ENCODE assay signal across 1 cellular context in genomic region chr3:152915695-152916094, GRCh38.
A peak's percentile ranks its signal among the peaks of the same experiment; 100 is the strongest.
TF ChIP-seq lines count a peak whose summit lies in the region.

No MANE protein-coding gene starts in this region.

TF ChIP-seq in K562, 482 proteins besides CTCF, POLR2A, EP300 and RAD21 (continued from another document and continues in another):
- TF ChIP-seq POLR3A (IDR thresholded peaks at IDR 0.05; ENCODE audit: borderline replicate concordance, extremely low read depth, insufficient read depth, insufficient read length): no peak
- no peak for TF ChIP-seq CEBPG (CRISPR knock-in tag; IDR thresholded peaks at IDR 0.05)
- no peak for TF ChIP-seq CEBPG (tag; conservative IDR thresholded peaks at IDR 0.05 in 1 of 2, IDR thresholded peaks at IDR 0.05 in 1 of 2)
- TF ChIP-seq NCOA6 (IDR thresholded peaks at IDR 0.05): no peak
- no peak for TF ChIP-seq JUNB (CRISPR knock-in tag; conservative IDR thresholded peaks at IDR 0.05)
- no peak for TF ChIP-seq STAT6 (CRISPR knock-in tag; IDR thresholded peaks at IDR 0.05)
- no peak for TF ChIP-seq MCM2 (IDR thresholded peaks at IDR 0.05; ENCODE audit: low read depth)
- TF ChIP-seq MCM3 (IDR thresholded peaks at IDR 0.05): no peak
- no peak for TF ChIP-seq ARNT (IDR thresholded peaks at IDR 0.05)
- TF ChIP-seq ELF2 (CRISPR knock-in tag; IDR thresholded peaks at IDR 0.05): no peak
- TF ChIP-seq HNRNPH1 (optimal IDR thresholded peaks at IDR 0.05; ENCODE audit: low read depth, low read length): no peak
- no peak for TF ChIP-seq MECOM (CRISPR knock-in tag; IDR thresholded peaks at IDR 0.05)
- TF ChIP-seq FUS (optimal IDR thresholded peaks at IDR 0.05; ENCODE audit: low read depth, low read length): no peak
- TF ChIP-seq BRD9 (IDR thresholded peaks at IDR 0.05; ENCODE audit: low read depth, partially characterized antibody): no peak
- TF ChIP-seq FOXP1 (CRISPR knock-in tag; IDR thresholded peaks at IDR 0.05): no peak
- 0 out of 2 replicates have a peak, but pooled peaks have one; percentile 46 for TF ChIP-seq MAFG (tag; conservative IDR thresholded peaks at IDR 0.05)
- peak; percentile 38; the same call in 1 of the 2 replicates for TF ChIP-seq HMBOX1 (IDR thresholded peaks at IDR 0.05)
- TF ChIP-seq ZNF695 (CRISPR knock-in tag; IDR thresholded peaks at IDR 0.05): no peak
- no peak for TF ChIP-seq EHMT2 (IDR thresholded peaks at IDR 0.05)
- no peak for TF ChIP-seq SNRNP70 (optimal IDR thresholded peaks at IDR 0.05; ENCODE audit: low read depth, low read length)
- TF ChIP-seq RFX5 (IDR thresholded peaks at IDR 0.05; ENCODE audit: low read depth, low read length): no peak
- peak; percentile 45; the same call in 1 of the 2 replicates for TF ChIP-seq JUND (IDR thresholded peaks at IDR 0.05; ENCODE audit: borderline replicate concordance, low read depth, low read length)
- no peak; the same call in 2 of the 3 replicates for TF ChIP-seq JUND (tag; IDR thresholded peaks at IDR 0.05; ENCODE audit: borderline replicate concordance, low read depth, low read length)
- TF ChIP-seq ZNF263 (CRISPR knock-in tag; IDR thresholded peaks at IDR 0.05; ENCODE audit: borderline replicate concordance): no peak
- no peak for TF ChIP-seq ZKSCAN8 (CRISPR knock-in tag; IDR thresholded peaks at IDR 0.05)
- TF ChIP-seq SIX5 (IDR thresholded peaks at IDR 0.05; ENCODE audit: borderline replicate concordance in 1 of 2, insufficient read depth in 1 of 2, low read depth in 1 of 2, low read length in 2 of 2): no peak
- peak; percentile 30; the same call in 1 of the 2 replicates for TF ChIP-seq MAFF (IDR thresholded peaks at IDR 0.05; ENCODE audit: low read length)
- TF ChIP-seq OTX1 (CRISPR knock-in tag; IDR thresholded peaks at IDR 0.05): no peak
- no peak for TF ChIP-seq MTF1 (CRISPR knock-in tag; IDR thresholded peaks at IDR 0.05; ENCODE audit: borderline replicate concordance)
- no peak for TF ChIP-seq FOXO4 (CRISPR knock-in tag; IDR thresholded peaks at IDR 0.05)
- 0 out of 2 replicates have a peak, but pooled peaks have one; percentile 40 for TF ChIP-seq FOSL1 (tag; conservative IDR thresholded peaks at IDR 0.05)
- no peak for TF ChIP-seq ADNP (tag; IDR thresholded peaks at IDR 0.05)
- no peak for TF ChIP-seq RNF219 (CRISPR knock-in tag; IDR thresholded peaks at IDR 0.05)
- TF ChIP-seq RBM39 (optimal IDR thresholded peaks at IDR 0.05; ENCODE audit: low read depth, low read length): no peak
- no peak for TF ChIP-seq NKRF (IDR thresholded peaks at IDR 0.05; ENCODE audit: borderline replicate concordance)
- no peak for TF ChIP-seq EZH2 (IDR thresholded peaks at IDR 0.05; ENCODE audit: borderline replicate concordance, low read depth, low read length)
- no peak for TF ChIP-seq ZNF197 (CRISPR knock-in tag; IDR thresholded peaks at IDR 0.05; ENCODE audit: low read depth)
- TF ChIP-seq TRIM28 (IDR thresholded peaks at IDR 0.05): no peak
- no peak for TF ChIP-seq U2AF2 (optimal IDR thresholded peaks at IDR 0.05; ENCODE audit: low read depth, low read length)
- TF ChIP-seq DPF2 (IDR thresholded peaks at IDR 0.05): peak; percentile 50; the same call in 1 of the 2 replicates
- TF ChIP-seq RBM22 (IDR thresholded peaks at IDR 0.05; ENCODE audit: low read depth, low read length, poor library complexity, severe bottlenecking): no peak
- TF ChIP-seq SOX6 (IDR thresholded peaks at IDR 0.05): no peak
- TF ChIP-seq STAT5B (CRISPR knock-in tag; IDR thresholded peaks at IDR 0.05): no peak
- no peak for TF ChIP-seq CEBPZ (IDR thresholded peaks at IDR 0.05; ENCODE audit: borderline replicate concordance, low read depth, low read length)
- TF ChIP-seq ETV6 (IDR thresholded peaks at IDR 0.05; ENCODE audit: borderline replicate concordance in 1 of 2, low read depth in 2 of 2, low read length in 1 of 2): no peak
- TF ChIP-seq ETV6 (CRISPR knock-in tag; IDR thresholded peaks at IDR 0.05; ENCODE audit: borderline replicate concordance): no peak
- TF ChIP-seq ZNF407 (IDR thresholded peaks at IDR 0.05; ENCODE audit: low read depth): no peak
